ENCODE assay signal across 11 cellular contexts in genomic region chr3:125200731-125201139, GRCh38. TPM values are rescaled to one million over a fixed set of nuclear protein-coding genes. Genes with fewer than 3 reads are reported as not detected.
DNase-seq lines count a peak whose midpoint lies in the region; ATAC-seq and TF ChIP-seq lines count a peak whose summit lies in the region.
"Had no signal": no experiment of that assay in that cellular context is flagged by ENCODE, and none has a peak within 500 bp of the region (broad histone marks: within the 10 kb centered on the region; RNA-seq: fewer than 3 reads in every experiment).

No MANE protein-coding gene starts in this region.

- peaks cover 5% of the 10 kb centered on the region for H3K36me3 Mint-ChIP-seq in type B pancreatic cell
- H3K36me3 Mint-ChIP-seq: T-cell had no signal

- TF ChIP-seq POLR2A in gastroesophageal sphincter (IDR thresholded peaks at IDR 0.05): no peak

- CTCF ChIA-PET in GM10248 (lab: Yijun Ruan, JAX): interaction anchor here (1.2 to 2.2 kb wide), 2 partner anchors 11 to 12 kb away, joined by 3 to 10 read pairs; partner anchors contain the start of gene SLC12A8

- peak; percentile 71 for DNase-seq in GM10248 (ENCODE audit: extremely low spot score)
- DNase-seq in GM19238 (ENCODE audit: insufficient read length, low spot score): peak; percentile 54
- DNase-seq in left colon: no peak
- DNase-seq in activated CD4-positive, alpha-beta T cell treated with anti-CD3 and anti-CD28 coated beads, Interleukin-2, amount 50 U/mL, for 48 hours: no peak
- no peak for DNase-seq in type B pancreatic cell (ENCODE audit: extremely low spot score, unreplicated experiment)
- DNase-seq: NCI-H526 treated with DMSO at 0.1 percent for 48 hours, T-cell had no signal

- no peaks in the 10 kb centered on the region for H3K4me1 ChIP-seq in gastroesophageal sphincter

- no peak overlapping the region for H3K4me3 Mint-ChIP-seq in type B pancreatic cell
- H3K4me3 Mint-ChIP-seq: stimulated activated naive CD8-positive, alpha-beta T cell treated with anti-CD3 and anti-CD28 coated beads, Interleukin-15, Interleukin-2, amounts not matched to agents 100 ng/mL and 50 ng/mL, for 24 hours; T-cell had no signal

- H3K27me3 ChIP-seq in gastroesophageal sphincter: no peaks in the 10 kb centered on the region

- POLR2A ChIA-PET in GM10248 (lab: Yijun Ruan, JAX): no interaction called here

- H3K4me1 Mint-ChIP-seq in type B pancreatic cell (ENCODE audit: unreplicated experiment): no peaks in the 10 kb centered on the region
- H3K4me1 Mint-ChIP-seq: T-cell had no signal

- no peaks in the 10 kb centered on the region for H3K9me3 ChIP-seq in gastroesophageal sphincter

- intact Hi-C loops in left colon (cut with DNase I, micrococcal nuclease): no loop called here

- ATAC-seq in HG02678 (IDR thresholded peaks at IDR 0.05; ENCODE audit: unreplicated experiment) (peak; percentile 75), HG03521 (IDR thresholded peaks at IDR 0.05; ENCODE audit: unreplicated experiment) (peak; percentile 69), left colon (no peak), gastroesophageal sphincter (no peak)
- ATAC-seq: T-cell had no signal

- WGBS in gastroesophageal sphincter (ENCODE audit: low coverage in 1 of 2), 2 donors: 80 to 100% methylated on average over 5 to 6 of the region's 6 CpGs

- no peak for TF ChIP-seq EP300 in gastroesophageal sphincter (IDR thresholded peaks at IDR 0.05)

- TF ChIP-seq CTCF in GM10248 (IDR thresholded peaks at IDR 0.05; ENCODE audit: control extremely low read depth, extremely low read depth, low read depth, missing control alignments): no peak
- TF ChIP-seq CTCF in type B pancreatic cell (conservative IDR thresholded peaks at IDR 0.05): no peak
- TF ChIP-seq CTCF in gastroesophageal sphincter (IDR thresholded peaks at IDR 0.05): no peak

- no peaks in the 10 kb centered on the region for H3K27me3 Mint-ChIP-seq in type B pancreatic cell
- H3K27me3 Mint-ChIP-seq: T-cell had no signal

- H3K4me3 ChIP-seq in gastroesophageal sphincter: no peak overlapping the region

- H3K9me3 Mint-ChIP-seq in type B pancreatic cell: peaks cover 5% of the 10 kb centered on the region
- H3K9me3 Mint-ChIP-seq: stimulated activated naive CD8-positive, alpha-beta T cell treated with anti-CD3 and anti-CD28 coated beads, Interleukin-15, Interleukin-2, amounts not matched to agents 100 ng/mL and 50 ng/mL, for 24 hours had no signal

- no peaks in the 10 kb centered on the region for H3K36me3 ChIP-seq in gastroesophageal sphincter

- H3K27ac ChIP-seq in gastroesophageal sphincter: no peak overlapping the region

- H3K27ac Mint-ChIP-seq in type B pancreatic cell: no peak overlapping the region
- H3K27ac Mint-ChIP-seq: stimulated activated naive CD8-positive, alpha-beta T cell treated with anti-CD3 and anti-CD28 coated beads, Interleukin-15, Interleukin-2, amounts not matched to agents 100 ng/mL and 50 ng/mL, for 24 hours; T-cell had no signal

RNA-seq across cellular contexts. Expression of gene SLC12A8, which starts 11.8 kb away (rescaled TPM):
- 10 to 100 TPM; 18.4 to 23.7 TPM for total RNA-seq in left colon
- 6.8 and 13.8 TPM in 2 replicates for total RNA-seq in type B pancreatic cell (ENCODE audit: low replicate concordance)
- total RNA-seq in gastroesophageal sphincter: 1 to 10 TPM in 1 of 4 donors, under 1 TPM in 2, not detected in 1; 0.13 to 2.3 (median 0.54) TPM

Comparison
In these comparisons a context has a peak if more than half of its experiments do, and no peak if none do; other contexts are left out.
1. DNase-seq: peak in GM10248 (single experiment) and GM19238 (single experiment); none in left colon (0 of 2), activated CD4-positive, alpha-beta T cell treated with anti-CD3 and anti-CD28 coated beads, Interleukin-2, amount 50 U/mL, for 48 hours (0 of 2) and type B pancreatic cell (single experiment).
2. ATAC-seq: peak in HG02678 (single experiment) and HG03521 (single experiment); none in left colon (single experiment) and gastroesophageal sphincter (single experiment).